Comparison of ENCODE assay signal across 25 cellular contexts in the genomic region with DNA sequence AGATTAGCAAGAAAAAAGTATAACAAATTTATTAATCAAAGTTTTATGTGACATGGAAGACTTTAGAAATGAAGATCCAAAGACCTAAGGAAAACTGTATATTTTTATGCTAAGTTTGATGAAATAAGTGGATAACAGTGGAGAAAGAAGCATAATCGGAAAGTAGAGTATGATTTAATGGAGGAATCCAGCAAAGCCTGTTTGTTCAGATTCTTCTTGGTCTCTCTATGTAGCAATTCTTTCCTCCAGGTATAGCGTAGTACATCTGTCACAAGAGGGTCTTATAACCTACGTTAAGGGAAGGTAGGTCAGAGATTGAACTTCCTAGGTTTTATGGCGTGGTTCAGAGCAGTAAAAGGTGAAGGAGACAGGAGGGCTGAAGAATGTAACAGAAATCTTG.
"Had no signal": no experiment of that assay in that cellular context is flagged by ENCODE, and none has a peak within 500 bp of the region (broad histone marks: within the 10 kb centered on the region; RNA-seq: fewer than 3 reads in every experiment).

No MANE protein-coding gene starts in this region.

- H3K27me3 ChIP-seq: stomach, tibial artery, upper lobe of left lung, vagina had no signal

- H3K36me3 Mint-ChIP-seq: immature natural killer cell; stimulated activated naive B cell treated with anti-CD40 and anti-IgM and Interleukin-4, amounts not matched to agents 10 μg/mL and 1 μg/mL and 100 μg/mL, for 72 hours had no signal

- FAIRE-seq: islet of Langerhans, pancreas had no signal

- H3K4me3 Mint-ChIP-seq: immature natural killer cell; naive thymus-derived CD8-positive, alpha-beta T cell; nephron progenitor cell; stimulated activated naive B cell treated with anti-CD40 and anti-IgM and Interleukin-4, amounts not matched to agents 10 μg/mL and 1 μg/mL and 100 μg/mL, for 72 hours had no signal

- H3K9me3 ChIP-seq: left ventricle myocardium inferior, pancreas, prostate gland, stomach, thoracic aorta, tibial artery, upper lobe of left lung, vagina had no signal

- H3K9me3 Mint-ChIP-seq: nephron progenitor cell had no signal

- DNase-seq: hypothalamus; immature natural killer cell; left ventricle myocardium inferior; naive thymus-derived CD8-positive, alpha-beta T cell; nephron progenitor cell; pancreas; posterior cingulate gyrus; retina; right cardiac atrium; stimulated activated CD4-positive, alpha-beta T cell treated with anti-CD3 and anti-CD28 coated beads, Interleukin-12 subunit alpha, Interleukin-12 subunit beta, amount 100 ng/mL, for 4 hours; stimulated activated CD4-positive, alpha-beta T cell treated with anti-CD3 and anti-CD28 coated beads, Interleukin-15, amount 100 ng/mL, for 24 hours; stimulated activated CD4-positive, alpha-beta T cell treated with anti-CD3 and anti-CD28 coated beads, Interleukin-2, amount 100 ng/mL, for 24 hours; stimulated activated CD4-positive, alpha-beta T cell treated with anti-CD3 and anti-CD28 coated beads, Interleukin-4, amount 100 ng/mL, for 1 hour; stimulated activated naive B cell treated with anti-CD40 and anti-IgM and Interleukin-4, amounts not matched to agents 10 μg/mL and 1 μg/mL and 100 μg/mL, for 72 hours; stimulated activated naive CD8-positive, alpha-beta T cell treated with anti-CD3 and anti-CD28 coated beads, Interleukin-15, Interleukin-2, amounts not matched to agents 100 U/mL and 50 U/mL, for 24 hours; stomach; tibial artery; upper lobe of left lung had no signal

- H3K27ac ChIP-seq: left ventricle myocardium inferior, pancreas, prostate gland, skin epidermis, stomach, thoracic aorta, tibial artery, upper lobe of left lung, vagina had no signal

- H3K36me3 ChIP-seq: left ventricle myocardium inferior, pancreas, prostate gland, stomach, thoracic aorta, tibial artery, upper lobe of left lung, vagina had no signal

- H3K4me1 Mint-ChIP-seq: immature natural killer cell; naive thymus-derived CD8-positive, alpha-beta T cell; nephron progenitor cell; stimulated activated naive B cell treated with anti-CD40 and anti-IgM and Interleukin-4, amounts not matched to agents 10 μg/mL and 1 μg/mL and 100 μg/mL, for 72 hours had no signal

- H3K27me3 Mint-ChIP-seq: naive thymus-derived CD8-positive, alpha-beta T cell; stimulated activated naive B cell treated with anti-CD40 and anti-IgM and Interleukin-4, amounts not matched to agents 10 μg/mL and 1 μg/mL and 100 μg/mL, for 72 hours had no signal

- H3K27ac Mint-ChIP-seq: immature natural killer cell; naive thymus-derived CD8-positive, alpha-beta T cell; nephron progenitor cell; stimulated activated naive B cell treated with anti-CD40 and anti-IgM and Interleukin-4, amounts not matched to agents 10 μg/mL and 1 μg/mL and 100 μg/mL, for 72 hours had no signal

- H3K4me1 ChIP-seq: left ventricle myocardium inferior, pancreas, prostate gland, stomach, tibial artery, upper lobe of left lung, vagina had no signal

- ATAC-seq: naive thymus-derived CD8-positive, alpha-beta T cell; pancreas; right cardiac atrium; sciatic nerve; stimulated activated naive B cell treated with anti-CD40 and anti-IgM and Interleukin-4, amounts not matched to agents 10 μg/mL and 1 μg/mL and 100 μg/mL, for 72 hours; stimulated activated naive CD8-positive, alpha-beta T cell treated with anti-CD3 and anti-CD28 coated beads, Interleukin-15, Interleukin-2, amounts not matched to agents 100 U/mL and 50 U/mL, for 24 hours had no signal

- H3K4me3 ChIP-seq: left ventricle myocardium inferior, lung, pancreas, prostate gland, skin epidermis, stomach, thoracic aorta, tibial artery, upper lobe of left lung, vagina had no signal
